20 cellular contexts compared by ENCODE assay signal in genomic region chr21:45393833-45394638, GRCh38. TPM values are rescaled to one million over a fixed set of nuclear protein-coding genes. Genes with fewer than 3 reads are reported as not detected.
A peak's percentile ranks its signal among the peaks of the same experiment; 100 is the strongest.
DNase-seq lines count a peak whose midpoint lies in the region; ATAC-seq, FAIRE-seq and TF ChIP-seq lines count a peak whose summit lies in the region.
"Had no signal": no experiment of that assay in that cellular context is flagged by ENCODE, and none has a peak within 500 bp of the region (broad histone marks: within the 10 kb centered on the region; RNA-seq: fewer than 3 reads in every experiment).

No MANE protein-coding gene starts in this region.

- ATAC-seq in Right ventricle myocardium inferior (no peak), K562 (peak; percentile 39; the same call in 1 of the 3 replicates), lower lobe of right lung (no peak), HG02642 (IDR thresholded peaks at IDR 0.05; ENCODE audit: poor library complexity, unreplicated experiment) (no peak)
- ATAC-seq: PC-3 had no signal

- H3K9me1 ChIP-seq in K562 (ENCODE audit: control insufficient read depth, insufficient read depth, low read length), result no peaks in the 10 kb centered on the region

- intact Hi-C loops in Right ventricle myocardium inferior (cut with DNase I) (no loop called here), K562 (cut with micrococcal nuclease) (no loop called here), lower lobe of right lung (cut with DNase I) (no loop called here), spleen (cut with DNase I; ENCODE audit: low total_unique reads) (no loop called here)

- CTCF ChIA-PET in K562 (lab: Yijun Ruan, JAX; ENCODE audit: low intra/inter-chr PET ratio), result no interaction called here

- H3K4me3 ChIP-seq in right atrium auricular region, result no peak overlapping the region
- no peak overlapping the region for H3K4me3 ChIP-seq in K562
- no peak overlapping the region for H3K4me3 ChIP-seq in lower lobe of right lung
- no peak overlapping the region for H3K4me3 ChIP-seq in spleen

- no peak overlapping the region for H3K9ac ChIP-seq in K562 (ENCODE audit: insufficient read depth in 1 of 2, low read depth in 2 of 2, low read length in 2 of 2)

- H3K4me2 ChIP-seq in K562 (ENCODE audit: insufficient read depth, low read length), result no peak overlapping the region

- no peak for FAIRE-seq in K562 (lab: Jason Lieb, UNC)
- FAIRE-seq: GM12892 had no signal

- H3K36me3 ChIP-seq in right atrium auricular region (no peaks in the 10 kb centered on the region), K562 (ENCODE audit: control insufficient read depth, insufficient read depth, low read length) (no peaks in the 10 kb centered on the region), lower lobe of right lung (no peaks in the 10 kb centered on the region), spleen (no peaks in the 10 kb centered on the region)

- no peak overlapping the region for H2AFZ ChIP-seq in K562 (ENCODE audit: low read depth, low read length)

- H4K20me1 ChIP-seq in K562 (replicated peaks; ENCODE audit: control insufficient read depth, insufficient read depth, low read length), result peaks cover 6% of the 10 kb centered on the region

- no peak for TF ChIP-seq RAD21 in K562 (CRISPR knock-in tag; conservative IDR thresholded peaks at IDR 0.05 in 1 of 2, IDR thresholded peaks at IDR 0.05 in 1 of 2)

- in situ Hi-C loops in K562 (cut with MboI), result no loop called here

- no peaks in the 10 kb centered on the region for H3K79me2 ChIP-seq in K562 (ENCODE audit: control insufficient read depth, insufficient read depth, low read length)

- no peaks in the 10 kb centered on the region for H3K9me3 ChIP-seq in right atrium auricular region
- no peaks in the 10 kb centered on the region for H3K9me3 ChIP-seq in K562 (replicated peaks; ENCODE audit: control insufficient read depth, insufficient read depth, low read depth, low read length)
- no peaks in the 10 kb centered on the region for H3K9me3 ChIP-seq in lower lobe of right lung
- no peaks in the 10 kb centered on the region for H3K9me3 ChIP-seq in spleen

- H3K4me1 ChIP-seq in right atrium auricular region (no peaks in the 10 kb centered on the region), K562 (replicated peaks in 1 of 2; ENCODE audit: control insufficient read depth in 2 of 2, insufficient read depth in 2 of 2, low read length in 2 of 2) (peaks cover 3 to 16% of the 10 kb centered on the region in 2 experiments; a peak in 2 of 5 replicates), lower lobe of right lung (no peaks in the 10 kb centered on the region), spleen (no peaks in the 10 kb centered on the region)

- DNase-seq in Right ventricle myocardium inferior (ENCODE audit: missing footprints) (peak; percentile 58), right atrium auricular region (ENCODE audit: low spot score) (no peak), K562 (ENCODE audit: extremely low read depth in 1 of 4, low spot score in 3 of 4) (no peak), lower lobe of right lung (peak; percentile 36), spleen (peak; percentile 47), NCI-H2029 treated with DMSO at 0.1 percent for 48 hours (lab: John Stamatoyannopoulos, UW) (no peak)
- no peak for DNase-seq in stimulated activated CD4-positive, alpha-beta T cell treated with anti-CD3 and anti-CD28 coated beads, Interleukin-4, amount 100 ng/mL, for 1 hour
- DNase-seq: DMS 273 treated with DMSO at 0.1 percent for 48 hours, GF-D8, GOT3, NCI-H1048, NCI-H1436 treated with DMSO at 0.1 percent for 48 hours, NCI-H2081 treated with DMSO at 0.1 percent for 48 hours, NCI-H510A, NCI-H82, PC-3 had no signal

- TF ChIP-seq CTCF in right atrium auricular region (IDR thresholded peaks at IDR 0.05) (no peak), K562 (IDR thresholded peaks at IDR 0.05 in 2 of 3, conservative IDR thresholded peaks at IDR 0.05 in 1 of 3; ENCODE audit: insufficient read depth in 2 of 3, low read depth in 1 of 3, low read length in 3 of 3) (no peak), lower lobe of right lung (IDR thresholded peaks at IDR 0.05) (no peak), spleen (IDR thresholded peaks at IDR 0.05 in 8 of 11, conservative IDR thresholded peaks at IDR 0.05 in 3 of 11) (no peak)

- no peak for TF ChIP-seq EP300 in K562 (IDR thresholded peaks at IDR 0.05; ENCODE audit: low read length)

- H3K27me3 ChIP-seq in right atrium auricular region, result no peaks in the 10 kb centered on the region
- H3K27me3 ChIP-seq in K562 (ENCODE audit: control insufficient read depth in 2 of 2, insufficient read depth in 2 of 2, low read length in 2 of 2), result peaks cover 53 to 65% of the 10 kb centered on the region in 2 experiments
- H3K27me3 ChIP-seq in lower lobe of right lung (ENCODE audit: low read depth), result no peaks in the 10 kb centered on the region
- H3K27me3 ChIP-seq in spleen (replicated peaks in 1 of 7), result peaks cover 0 to 25% (median 0%) of the 10 kb centered on the region in 7 donors

- TF ChIP-seq POLR2A in K562 (conservative IDR thresholded peaks at IDR 0.05) (no peak), spleen (IDR thresholded peaks at IDR 0.05) (no peak)

- no TSS peak for BruUV-seq in K562 (replicated peaks; lab: Mats Ljungman, UMichigan)

- WGBS in K562 (ENCODE audit: insufficient coverage, low coverage, missing lambda C conversion rate), result 3% methylated on average over 18 of the region's 30 CpGs
- WGBS in spleen, 5 donors, result 81 to 86% (median 83%) methylated on average over 19 to 30 of the region's 30 CpGs

- H3K27ac ChIP-seq in right atrium auricular region (no peak overlapping the region), K562 (ENCODE audit: extremely low read depth, low read depth, low read length) (no peak overlapping the region), lower lobe of right lung (no peak overlapping the region), spleen (no peak overlapping the region)
- H3K27ac ChIP-seq: C4-2B, RWPE1 had no signal

- POLR2A ChIA-PET in K562 (lab: Yijun Ruan, JAX), result interaction anchor here (0.7 to 0.8 kb wide), 2 partner anchors 12 to 26 kb away, joined by 4 read pairs; no protein-coding TSS in a partner anchor

TF ChIP-seq in K562, 482 proteins besides CTCF, POLR2A, EP300 and RAD21:
- TF ChIP-seq GABPB1 (CRISPR knock-in tag; IDR thresholded peaks at IDR 0.05), result no peak
- peak; percentile 83; the same call in 1 of the 2 replicates for TF ChIP-seq EZH2 (IDR thresholded peaks at IDR 0.05; ENCODE audit: borderline replicate concordance, low read depth, low read length)
- no peak for TF ChIP-seq NFIC (IDR thresholded peaks at IDR 0.05)

RNA-seq across cellular contexts. Expression of gene COL18A1, which starts 10.9 kb away (rescaled TPM):
- total RNA-seq in Right ventricle myocardium inferior (51.6 TPM), right atrium auricular region (100 to 1,000 TPM; 117 to 134 TPM), K562 (2014; rRNA removed) (12.0 and 16.1 TPM in 2 replicates), K562 (2014; rRNA removed; fragmentation: Illumina TruSeq; extraction: Trizol) (0.54 and 1.1 TPM in 2 replicates), K562 (2015; rRNA removed; fragmentation: Illumina TruSeq; extraction: Trizol) (1.6 and 2.3 TPM in 2 replicates), K562 (2021) (16.1 and 16.4 TPM in 2 replicates), lower lobe of right lung (45.1 TPM), spleen (100 to 1,000 TPM in 3 of 7 donors, 10 to 100 TPM in 4; 71.8 to 208 (median 99.6) TPM)
- 18.2 and 47.1 TPM in 2 replicates for total RNA-seq in K562 (2011; cell fraction: chromatin; rRNA removed; ENCODE audit: low replicate concordance)
- 42.8 and 53.0 TPM in 2 replicates for total RNA-seq in K562 (2011; cell fraction: nucleolus; rRNA removed)
- 26.1 and 28.1 TPM in 2 replicates for total RNA-seq in K562 (2011; cell fraction: nucleoplasm; rRNA removed)
- polyA plus RNA-seq in K562 (2011; rRNA removed) (4.9 and 16.8 TPM in 2 replicates), K562 (2014; fragmentation: Illumina TruSeq; extraction: Trizol) (2.0 and 5.5 TPM in 2 replicates), K562 (2014; fragmentation: Nextera tagmentation; extraction: Ambion mirVana) (under 1 TPM; 0.14 to 0.25 TPM), K562 (2014; rRNA removed) (7.8 and 11.8 TPM in 2 replicates), spleen (10 to 100 TPM; 35.0 to 66.9 (median 60.0) TPM)
- polyA plus RNA-seq in K562 (2011; cell fraction: cytosol; rRNA removed), result 23.2 and 39.2 TPM in 2 replicates
- 67.4 and 83.8 TPM in 2 replicates for polyA plus RNA-seq in K562 (2011; cell fraction: nucleus; rRNA removed)
- 6.2 and 11.5 TPM in 2 replicates for polyA plus RNA-seq in K562 (2012)
- 2.9 and 3.3 TPM in 2 replicates for polyA minus RNA-seq in K562 (2011; rRNA and poly(A)+ RNA removed)
- 11.5 and 49.2 TPM in 2 replicates for polyA minus RNA-seq in K562 (2011; cell fraction: cytosol; rRNA and poly(A)+ RNA removed)
- 11.6 and 22.0 TPM in 2 replicates for polyA minus RNA-seq in K562 (2011; cell fraction: nucleus; rRNA and poly(A)+ RNA removed)

Comparison
In these comparisons a context has a peak if more than half of its experiments do, and no peak if none do; other contexts are left out.
1. DNase-seq: peak in Right ventricle myocardium inferior (single experiment), lower lobe of right lung (single experiment) and spleen (single experiment); none in right atrium auricular region (single experiment), K562 (0 of 4), NCI-H2029 treated with DMSO at 0.1 percent for 48 hours (single experiment) and stimulated activated CD4-positive, alpha-beta T cell treated with anti-CD3 and anti-CD28 coated beads, Interleukin-4, amount 100 ng/mL, for 1 hour (single experiment).